13 cellular contexts compared by ENCODE assay signal in the genomic region with DNA sequence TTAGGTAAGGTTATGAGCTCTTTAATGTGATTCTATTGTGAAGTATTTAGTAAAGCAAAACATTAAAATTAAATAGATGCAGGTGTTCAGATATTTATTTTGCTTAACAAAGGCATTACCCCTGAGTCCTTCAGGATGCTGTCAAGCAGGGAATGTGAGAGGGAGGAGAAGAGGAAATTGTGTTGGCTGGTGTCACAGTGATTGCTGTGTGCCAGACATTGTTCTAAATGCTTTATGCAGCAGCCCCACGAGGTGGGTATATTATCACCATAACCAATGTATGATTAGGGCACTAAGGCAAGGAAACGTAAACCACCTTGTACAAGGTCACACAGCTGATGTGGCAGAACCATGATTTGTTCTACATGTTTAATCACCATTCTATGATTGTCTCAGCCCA.
"Had no signal": no experiment of that assay in that cellular context is flagged by ENCODE, and none has a peak within 500 bp of the region (broad histone marks: within the 10 kb centered on the region; RNA-seq: fewer than 3 reads in every experiment).

No MANE protein-coding gene starts in this region.

- H3K36me3 ChIP-seq: adrenal gland, gastrocnemius medialis, tibial nerve had no signal

- H3K4me3 ChIP-seq: adrenal gland, gastrocnemius medialis, hepatocyte, spleen, tibial nerve had no signal

- H2AFZ ChIP-seq: hepatocyte had no signal

- H3K27ac ChIP-seq: adrenal gland, gastrocnemius medialis, hepatocyte, spleen, tibial nerve had no signal

- H3K79me2 ChIP-seq: hepatocyte had no signal

- DNase-seq: activated CD4-positive, alpha-beta T cell treated with anti-CD3 and anti-CD28 coated beads, Interleukin-2, amount 50 U/mL, for 4 hours; activated naive CD4-positive, alpha-beta T cell treated with anti-CD3 and anti-CD28 coated beads, Interleukin-2, amount 50 U/mL, for 16 hours; activated T-cell treated with anti-CD3 and anti-CD28 coated beads, Interleukin-2, amount 50 U/mL, for 1 hour; adrenal gland; effector CD8-positive, alpha-beta T cell; gastrocnemius medialis; kidney; mesendoderm; spleen; stimulated activated CD4-positive, alpha-beta T cell treated with anti-CD3 and anti-CD28 coated beads, Interleukin-1b, Interleukin-23, amount 100 ng/mL, for 48 hours; stimulated activated naive B cell treated with anti-CD40 and anti-IgM and Interleukin-4, amounts not matched to agents 10 μg/mL and 1 μg/mL and 100 μg/mL, for 72 hours had no signal

- H3K9me3 ChIP-seq: adrenal gland, gastrocnemius medialis, spleen, tibial nerve had no signal

- H3K27me3 ChIP-seq: gastrocnemius medialis, tibial nerve had no signal

- H3K4me1 ChIP-seq: adrenal gland, gastrocnemius medialis, spleen, tibial nerve had no signal

- H3K4me2 ChIP-seq: hepatocyte had no signal
